1 cellular context compared by ENCODE assay signal in the genomic region with DNA sequence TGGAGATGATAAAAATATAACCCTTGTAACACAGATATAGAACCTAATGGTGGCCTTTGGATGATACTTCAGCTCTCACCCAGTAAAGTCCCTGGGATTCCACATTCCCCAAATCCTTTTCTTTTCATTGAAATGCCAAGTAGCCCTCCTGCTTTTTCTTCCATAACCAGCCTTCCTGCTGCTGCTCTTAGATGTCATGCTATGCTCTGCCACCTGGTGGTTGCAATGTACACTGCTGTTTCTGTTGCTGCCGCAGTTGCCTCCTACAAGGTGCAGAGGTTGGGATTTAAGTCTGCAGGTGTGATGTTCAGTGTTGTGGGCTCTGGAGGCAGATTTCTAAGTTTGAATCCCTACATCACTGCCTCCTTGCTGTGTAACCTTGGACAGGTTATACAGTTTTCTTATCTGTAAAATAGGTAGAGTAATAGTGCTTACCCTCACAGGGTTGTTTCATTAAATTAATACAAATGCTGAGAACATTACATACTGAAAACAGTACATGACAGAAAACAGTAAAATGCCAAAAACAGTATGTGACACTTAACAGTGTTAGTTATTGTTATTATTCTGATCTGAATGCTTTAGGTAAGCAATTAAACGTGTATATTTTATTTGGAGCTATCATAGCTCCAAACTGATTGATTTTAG.
TF ChIP-seq lines count a peak whose summit lies in the region.

No MANE protein-coding gene starts in this region.

TF ChIP-seq in IMR-90, 13 proteins besides CTCF, POLR2A, EP300 and RAD21:
- TF ChIP-seq CEBPB (IDR thresholded peaks at IDR 0.05; ENCODE audit: low read depth, low read length) (no peak), SMC3 (IDR thresholded peaks at IDR 0.05; ENCODE audit: low read depth, low read length) (peak; percentile 93), FOS (IDR thresholded peaks at IDR 0.05; ENCODE audit: low read depth, low read length) (no peak), MXI1 (IDR thresholded peaks at IDR 0.05; ENCODE audit: borderline replicate concordance, low read depth, low read length) (no peak), BHLHE40 (IDR thresholded peaks at IDR 0.05; ENCODE audit: low read depth, low read length) (no peak)
- TF ChIP-seq, protein P1, sequence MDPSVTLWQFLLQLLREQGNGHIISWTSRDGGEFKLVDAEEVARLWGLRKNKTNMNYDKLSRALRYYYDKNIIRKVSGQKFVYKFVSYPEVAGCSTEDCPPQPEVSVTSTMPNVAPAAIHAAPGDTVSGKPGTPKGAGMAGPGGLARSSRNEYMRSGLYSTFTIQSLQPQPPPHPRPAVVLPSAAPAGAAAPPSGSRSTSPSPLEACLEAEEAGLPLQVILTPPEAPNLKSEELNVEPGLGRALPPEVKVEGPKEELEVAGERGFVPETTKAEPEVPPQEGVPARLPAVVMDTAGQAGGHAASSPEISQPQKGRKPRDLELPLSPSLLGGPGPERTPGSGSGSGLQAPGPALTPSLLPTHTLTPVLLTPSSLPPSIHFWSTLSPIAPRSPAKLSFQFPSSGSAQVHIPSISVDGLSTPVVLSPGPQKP (IDR thresholded peaks at IDR 0.05; ENCODE audit: borderline replicate concordance, low read depth, low read length): no peak
